1 cellular context compared by ENCODE assay signal in genomic region chr20:37108676-37109075, GRCh38.
A peak's percentile ranks its signal among the peaks of the same experiment; 100 is the strongest.
TF ChIP-seq lines count a peak whose summit lies in the region.

No MANE protein-coding gene starts in this region.

TF ChIP-seq in HepG2, 621 proteins besides CTCF, POLR2A, EP300 and RAD21:
- TF ChIP-seq ZNF512B (CRISPR knock-in tag; IDR thresholded peaks at IDR 0.05; ENCODE audit: borderline replicate concordance) (no peak), ZNF605 (CRISPR knock-in tag; IDR thresholded peaks at IDR 0.05) (0 out of 2 replicates have a peak, but pooled peaks have one; percentile 22), SPEN (CRISPR knock-in tag; IDR thresholded peaks at IDR 0.05; ENCODE audit: low read depth) (no peak), FUBP1 (CRISPR knock-in tag; IDR thresholded peaks at IDR 0.05; ENCODE audit: borderline replicate concordance) (no peak), ZNF510 (CRISPR knock-in tag; IDR thresholded peaks at IDR 0.05; ENCODE audit: low read depth) (no peak), NR2F6 (IDR thresholded peaks at IDR 0.05) (no peak), NR2F6 (CRISPR knock-in tag; IDR thresholded peaks at IDR 0.05) (no peak), ZNF333 (CRISPR knock-in tag; IDR thresholded peaks at IDR 0.05; ENCODE audit: borderline replicate concordance) (no peak), ZNF646 (CRISPR knock-in tag; IDR thresholded peaks at IDR 0.05) (no peak), MTA3 (CRISPR knock-in tag; IDR thresholded peaks at IDR 0.05) (no peak), ZNF274 (CRISPR knock-in tag; IDR thresholded peaks at IDR 0.05) (no peak), NKX3-1 (CRISPR knock-in tag; IDR thresholded peaks at IDR 0.05) (no peak), RAD51 (IDR thresholded peaks at IDR 0.05; ENCODE audit: borderline replicate concordance) (no peak), KDM2A (CRISPR knock-in tag; IDR thresholded peaks at IDR 0.05; ENCODE audit: borderline replicate concordance, low read depth) (no peak), FOSL2 (CRISPR knock-in tag; IDR thresholded peaks at IDR 0.05) (peak; percentile 70)
TF ChIP-seq in HepG2: peak in this region for 2.
